ENCODE assay signal across 8 cellular contexts in genomic region chr1:121396335-121397081, GRCh38.
A peak's percentile ranks its signal among the peaks of the same experiment; 100 is the strongest.
DNase-seq lines count a peak whose midpoint lies in the region; ATAC-seq and TF ChIP-seq lines count a peak whose summit lies in the region.
"Not testable (repeated sequence)": the region's sequence is repeated elsewhere in the genome, so short reads cannot be mapped to it uniquely, and the experiment has no call there.

No MANE protein-coding gene starts in this region.

- ATAC-seq in activated naive CD8-positive, alpha-beta T cell treated with anti-CD3 and anti-CD28 coated beads, Interleukin-2, amount 50 U/mL, for 24 hours, result not testable (repeated sequence)

- peaks cover 0 to 15% (median 7%) of the 10 kb centered on the region in 4 donors for H3K27me3 ChIP-seq in esophagus muscularis mucosa
- not testable (repeated sequence) for H3K27me3 ChIP-seq in layer of hippocampus (ENCODE audit: control insufficient read depth, insufficient read depth, low read length); ovary

- TF ChIP-seq CTCF in WI38 (IDR thresholded peaks at IDR 0.05; ENCODE audit: low read depth, low read length); esophagus muscularis mucosa (IDR thresholded peaks at IDR 0.05); ovary (IDR thresholded peaks at IDR 0.05): not testable (repeated sequence)

- H3K9me3 Mint-ChIP-seq in activated naive CD8-positive, alpha-beta T cell treated with anti-CD3 and anti-CD28 coated beads, Interleukin-2, amount 50 U/mL, for 24 hours, result peaks cover 17% of the 10 kb centered on the region

- not testable (repeated sequence) for H3K36me3 ChIP-seq in esophagus muscularis mucosa, ovary

- H3K4me1 Mint-ChIP-seq in activated naive CD8-positive, alpha-beta T cell treated with anti-CD3 and anti-CD28 coated beads, Interleukin-2, amount 50 U/mL, for 24 hours, result peaks cover 16% of the 10 kb centered on the region

- H3K27me3 Mint-ChIP-seq in activated naive CD8-positive, alpha-beta T cell treated with anti-CD3 and anti-CD28 coated beads, Interleukin-2, amount 50 U/mL, for 24 hours, result peaks cover 23% of the 10 kb centered on the region

- not testable (repeated sequence) for TF ChIP-seq POLR2A in esophagus muscularis mucosa (IDR thresholded peaks at IDR 0.05; ENCODE audit: low read depth); ovary (IDR thresholded peaks at IDR 0.05)

- H3K36me3 Mint-ChIP-seq in activated naive CD8-positive, alpha-beta T cell treated with anti-CD3 and anti-CD28 coated beads, Interleukin-2, amount 50 U/mL, for 24 hours (ENCODE audit: low read depth), result peaks cover 15% of the 10 kb centered on the region

- peak overlapping the region; percentile 60 for H3K4me3 ChIP-seq in WI38 (ENCODE audit: low read depth, low read length)
- peak overlapping the region; percentile 51 to 65 (median 60) for H3K4me3 ChIP-seq in esophagus muscularis mucosa
- peak overlapping the region; percentile 19 for H3K4me3 ChIP-seq in ovary

- not testable (repeated sequence) for H3K27ac Mint-ChIP-seq in activated naive CD8-positive, alpha-beta T cell treated with anti-CD3 and anti-CD28 coated beads, Interleukin-2, amount 50 U/mL, for 24 hours

- H3K27ac ChIP-seq in esophagus muscularis mucosa (replicated peaks in 1 of 4) (peak overlapping the region in 3 of 4 donors; percentile 6 to 64 (median 51)), layer of hippocampus (ENCODE audit: low read depth, low read length) (peak overlapping the region; percentile 42), substantia nigra (ENCODE audit: low read depth, low read length, poor library complexity, severe bottlenecking) (peak overlapping the region; percentile 64)
- not testable (repeated sequence) for H3K27ac ChIP-seq in ovary

- WGBS in esophagus muscularis mucosa, result 4% methylated on average over 39 of the region's 88 CpGs
- 4 to 6% (median 5%) methylated on average over 41 to 77 of the region's 88 CpGs for WGBS in ovary, 3 donors

- intact Hi-C loops in esophagus muscularis mucosa (cut with DNase I); ovary (cut with DNase I): not testable (repeated sequence)

- not testable (repeated sequence) for TF ChIP-seq EP300 in esophagus muscularis mucosa (IDR thresholded peaks at IDR 0.05); ovary (IDR thresholded peaks at IDR 0.05)

- H3K4me3 Mint-ChIP-seq in activated naive CD8-positive, alpha-beta T cell treated with anti-CD3 and anti-CD28 coated beads, Interleukin-2, amount 50 U/mL, for 24 hours, result peak overlapping the region; percentile 76

- H3K4me1 ChIP-seq in esophagus muscularis mucosa, result peaks cover 0 to 19% (median 9%) of the 10 kb centered on the region in 4 donors
- not testable (repeated sequence) for H3K4me1 ChIP-seq in ovary (ENCODE audit: insufficient read depth)

- DNase-seq in DMS53 (lab: John Stamatoyannopoulos, UW) (peak; percentile 21), NAMALWA (ENCODE audit: low spot score) (peak; percentile 23), ovary (peak in 3 of 5 donors; percentile 28 to 35 (median 31)), substantia nigra (lab: John Stamatoyannopoulos, UW) (peak in 19 of 49 donors; percentile 5 to 63 (median 25))
- peak; percentile 27 for DNase-seq in activated naive CD8-positive, alpha-beta T cell treated with anti-CD3 and anti-CD28 coated beads, Interleukin-2, amount 50 U/mL, for 24 hours
- DNase-seq in esophagus muscularis mucosa (ENCODE audit: extremely low spot score), result not testable (repeated sequence)

- not testable (repeated sequence) for H3K9me3 ChIP-seq in esophagus muscularis mucosa, ovary
